ENCODE assay signal across 1 cellular context in the genomic region with DNA sequence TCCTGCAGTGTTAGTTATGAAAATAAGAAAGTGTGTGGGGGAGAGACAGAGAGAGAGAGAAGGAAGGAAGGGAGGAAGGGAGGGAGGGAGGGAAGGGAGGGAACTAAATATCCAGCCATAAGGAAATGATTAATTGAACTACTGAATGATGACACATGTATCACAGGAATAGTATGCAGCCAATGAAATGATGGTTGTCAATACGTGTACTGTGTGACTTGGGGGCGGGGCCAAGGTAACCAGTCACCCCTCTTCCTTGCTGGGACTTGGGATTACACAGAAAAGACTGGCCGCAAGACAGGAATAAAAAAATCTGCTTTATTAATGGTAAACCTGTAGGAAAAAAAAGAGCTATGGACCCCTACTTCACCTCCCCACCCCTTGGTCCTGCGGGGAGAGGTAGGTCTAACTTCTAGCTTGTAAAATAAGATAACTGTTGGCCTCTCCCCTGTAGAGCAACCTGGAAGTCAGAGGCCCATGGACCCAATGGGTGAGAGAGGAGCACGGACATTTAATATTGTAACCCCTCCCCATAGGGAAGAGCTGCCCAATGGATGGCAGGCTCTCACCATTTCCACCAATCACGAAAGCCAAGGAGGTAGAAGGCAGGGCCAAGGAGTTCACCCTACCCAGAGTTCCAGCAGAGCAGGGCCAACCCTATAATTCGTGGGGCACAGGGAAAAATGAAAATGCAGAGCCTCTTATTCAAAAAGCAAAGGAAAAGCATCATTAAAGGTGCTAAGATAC.
TF ChIP-seq lines count a peak whose summit lies in the region.

No MANE protein-coding gene starts in this region.

TF ChIP-seq in HCT116, 20 proteins besides CTCF, POLR2A, EP300 and RAD21:
- TF ChIP-seq REST (IDR thresholded peaks at IDR 0.05; ENCODE audit: low read depth) (no peak), EZH2phosphoT487 (IDR thresholded peaks at IDR 0.05; ENCODE audit: borderline replicate concordance) (no peak), SP1 (IDR thresholded peaks at IDR 0.05; ENCODE audit: low read depth) (no peak), TCF7L2 (IDR thresholded peaks at IDR 0.05; ENCODE audit: borderline replicate concordance, extremely low read depth, insufficient read depth, insufficient read length) (no peak), ZFX (IDR thresholded peaks at IDR 0.05) (no peak), CEBPB (IDR thresholded peaks at IDR 0.05; ENCODE audit: low read depth) (no peak), JUND (IDR thresholded peaks at IDR 0.05) (no peak)
- TF ChIP-seq, protein P1, sequence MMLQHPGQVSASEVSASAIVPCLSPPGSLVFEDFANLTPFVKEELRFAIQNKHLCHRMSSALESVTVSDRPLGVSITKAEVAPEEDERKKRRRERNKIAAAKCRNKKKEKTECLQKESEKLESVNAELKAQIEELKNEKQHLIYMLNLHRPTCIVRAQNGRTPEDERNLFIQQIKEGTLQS (IDR thresholded peaks at IDR 0.05), result no peak
